ENCODE assay signal across 7 cellular contexts in the genomic region with DNA sequence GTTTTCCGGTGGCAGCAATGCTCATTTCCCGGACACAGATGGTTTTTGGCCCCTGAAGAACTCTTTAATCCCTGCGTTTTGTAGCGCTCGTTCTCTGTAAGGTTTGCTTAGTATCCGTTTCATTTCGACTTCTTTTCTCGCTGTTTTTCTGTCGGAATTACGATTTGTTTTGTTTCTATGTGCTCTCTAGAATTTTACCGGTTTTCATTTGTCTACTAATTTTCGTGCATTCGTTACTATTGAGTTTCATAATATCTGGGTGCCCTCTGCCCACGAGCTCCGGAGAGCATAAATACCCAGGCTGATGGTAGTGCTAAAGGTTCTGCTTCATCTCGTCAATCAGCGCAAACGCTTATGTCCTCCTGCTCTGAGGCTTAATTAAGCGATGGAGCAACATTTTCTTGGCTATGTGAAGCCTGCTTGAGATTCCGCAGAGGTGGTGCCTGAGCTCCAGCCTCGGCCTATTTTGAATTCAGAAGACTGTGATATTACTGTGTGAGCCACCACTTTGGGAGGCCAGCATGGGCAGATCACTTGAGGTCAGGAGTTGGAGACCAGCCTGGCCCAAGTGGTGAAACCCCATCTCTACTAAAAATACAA. TPM values are rescaled to one million over a fixed set of nuclear protein-coding genes. Genes with fewer than 3 reads are reported as not detected.
DNase-seq lines count a peak whose midpoint lies in the region; ATAC-seq and TF ChIP-seq lines count a peak whose summit lies in the region.

No MANE protein-coding gene starts in this region.

- H3K27ac ChIP-seq in HEK293 (ENCODE audit: extremely low read depth, low read depth, low read length): no peak overlapping the region

- DNase-seq in fibroblast of pulmonary artery (ENCODE audit: low read depth) (peak; percentile 46), progenitor cell of endocrine pancreas (ENCODE audit: low spot score, unreplicated experiment) (no peak)

- POLR2A ChIA-PET in HEK293 (lab: Yijun Ruan, JAX): interaction anchor here (2.2 to 2.4 kb wide), 2 partner anchors 12 to 46 kb away, joined by 11 read pairs; no protein-coding TSS in a partner anchor

- H3K4me3 Mint-ChIP-seq in stimulated activated memory B cell treated with anti-CD40 and anti-IgM and Interleukin-4, amounts not matched to agents 10 μg/mL and 1 μg/mL and 100 μg/mL, for 72 hours: peak overlapping the region; percentile 99
- no peak overlapping the region for H3K4me3 Mint-ChIP-seq in progenitor cell of endocrine pancreas (ENCODE audit: low read depth)

- peaks cover 6% of the 10 kb centered on the region for H3K27me3 Mint-ChIP-seq in stimulated activated memory B cell treated with anti-CD40 and anti-IgM and Interleukin-4, amounts not matched to agents 10 μg/mL and 1 μg/mL and 100 μg/mL, for 72 hours
- peaks cover 77% of the 10 kb centered on the region for H3K27me3 Mint-ChIP-seq in progenitor cell of endocrine pancreas

- peaks cover 32% of the 10 kb centered on the region for H3K4me1 Mint-ChIP-seq in stimulated activated memory B cell treated with anti-CD40 and anti-IgM and Interleukin-4, amounts not matched to agents 10 μg/mL and 1 μg/mL and 100 μg/mL, for 72 hours
- peaks cover 5% of the 10 kb centered on the region for H3K4me1 Mint-ChIP-seq in progenitor cell of endocrine pancreas (ENCODE audit: low read depth)

- H3K4me3 ChIP-seq in HEK293 (ENCODE audit: low read depth, low read length): peak overlapping the region; percentile 6; the same call in 1 of the 2 replicates
- H3K4me3 ChIP-seq in WI38 (ENCODE audit: low read depth, low read length): peak overlapping the region; percentile 69
- peak overlapping the region; percentile 80 for H3K4me3 ChIP-seq in fibroblast of pulmonary artery (replicated peaks; ENCODE audit: low read depth, low read length)

- CTCF ChIA-PET in HEK293 (lab: Yijun Ruan, JAX): interaction anchor here (0.7 to 6.5 kb wide), 8 partner anchors 10 to 313 kb away, joined by 3 to 59 read pairs (median 5); no protein-coding TSS in a partner anchor

- H3K36me3 ChIP-seq in HEK293 (ENCODE audit: control insufficient read depth in 2 of 2, insufficient read depth in 1 of 2, low read length in 2 of 2): no peaks in the 10 kb centered on the region

- H3K4me1 ChIP-seq in HEK293 (ENCODE audit: control insufficient read depth, insufficient read depth, low read length): peaks cover 2% of the 10 kb centered on the region; the same call in 1 of the 2 replicates

- no peaks in the 10 kb centered on the region for H3K9me3 ChIP-seq in HEK293 (ENCODE audit: control insufficient read depth, insufficient read depth, low read depth, low read length)

- H3K27ac Mint-ChIP-seq in stimulated activated memory B cell treated with anti-CD40 and anti-IgM and Interleukin-4, amounts not matched to agents 10 μg/mL and 1 μg/mL and 100 μg/mL, for 72 hours: peak overlapping the region; percentile 99
- H3K27ac Mint-ChIP-seq in progenitor cell of endocrine pancreas: no peak overlapping the region

- no peaks in the 10 kb centered on the region for H3K36me3 Mint-ChIP-seq in stimulated activated memory B cell treated with anti-CD40 and anti-IgM and Interleukin-4, amounts not matched to agents 10 μg/mL and 1 μg/mL and 100 μg/mL, for 72 hours
- no peaks in the 10 kb centered on the region for H3K36me3 Mint-ChIP-seq in progenitor cell of endocrine pancreas (ENCODE audit: insufficient read depth)

- no peaks in the 10 kb centered on the region for H3K9me3 Mint-ChIP-seq in stimulated activated memory B cell treated with anti-CD40 and anti-IgM and Interleukin-4, amounts not matched to agents 10 μg/mL and 1 μg/mL and 100 μg/mL, for 72 hours
- no peaks in the 10 kb centered on the region for H3K9me3 Mint-ChIP-seq in progenitor cell of endocrine pancreas (ENCODE audit: low read depth)

- no peak for TF ChIP-seq CTCF in HEK293 (tag by site-specific recombination; IDR thresholded peaks at IDR 0.05)
- no peak for TF ChIP-seq CTCF in WI38 (IDR thresholded peaks at IDR 0.05; ENCODE audit: low read depth, low read length)
- TF ChIP-seq CTCF in fibroblast of pulmonary artery (IDR thresholded peaks at IDR 0.05; ENCODE audit: low read length, missing control alignments): no peak
- no peak for TF ChIP-seq CTCF in progenitor cell of endocrine pancreas (IDR thresholded peaks at IDR 0.05; ENCODE audit: unreplicated experiment)

- no peak for ATAC-seq in stimulated activated memory B cell treated with anti-CD40 and anti-IgM and Interleukin-4, amounts not matched to agents 10 μg/mL and 1 μg/mL and 100 μg/mL, for 72 hours
- ATAC-seq in HG02610 (IDR thresholded peaks at IDR 0.05; ENCODE audit: unreplicated experiment): no peak
- no peak for ATAC-seq in GM19452 (IDR thresholded peaks at IDR 0.05; ENCODE audit: unreplicated experiment)

TF ChIP-seq in HEK293, 187 proteins besides CTCF, POLR2A, EP300 and RAD21 (continues in another document):
- TF ChIP-seq SALL2 (tag by site-specific recombination; IDR thresholded peaks at IDR 0.05; ENCODE audit: borderline replicate concordance): no peak
- no peak for TF ChIP-seq ZNF785 (tag by site-specific recombination; IDR thresholded peaks at IDR 0.05)
- TF ChIP-seq, protein P1, sequence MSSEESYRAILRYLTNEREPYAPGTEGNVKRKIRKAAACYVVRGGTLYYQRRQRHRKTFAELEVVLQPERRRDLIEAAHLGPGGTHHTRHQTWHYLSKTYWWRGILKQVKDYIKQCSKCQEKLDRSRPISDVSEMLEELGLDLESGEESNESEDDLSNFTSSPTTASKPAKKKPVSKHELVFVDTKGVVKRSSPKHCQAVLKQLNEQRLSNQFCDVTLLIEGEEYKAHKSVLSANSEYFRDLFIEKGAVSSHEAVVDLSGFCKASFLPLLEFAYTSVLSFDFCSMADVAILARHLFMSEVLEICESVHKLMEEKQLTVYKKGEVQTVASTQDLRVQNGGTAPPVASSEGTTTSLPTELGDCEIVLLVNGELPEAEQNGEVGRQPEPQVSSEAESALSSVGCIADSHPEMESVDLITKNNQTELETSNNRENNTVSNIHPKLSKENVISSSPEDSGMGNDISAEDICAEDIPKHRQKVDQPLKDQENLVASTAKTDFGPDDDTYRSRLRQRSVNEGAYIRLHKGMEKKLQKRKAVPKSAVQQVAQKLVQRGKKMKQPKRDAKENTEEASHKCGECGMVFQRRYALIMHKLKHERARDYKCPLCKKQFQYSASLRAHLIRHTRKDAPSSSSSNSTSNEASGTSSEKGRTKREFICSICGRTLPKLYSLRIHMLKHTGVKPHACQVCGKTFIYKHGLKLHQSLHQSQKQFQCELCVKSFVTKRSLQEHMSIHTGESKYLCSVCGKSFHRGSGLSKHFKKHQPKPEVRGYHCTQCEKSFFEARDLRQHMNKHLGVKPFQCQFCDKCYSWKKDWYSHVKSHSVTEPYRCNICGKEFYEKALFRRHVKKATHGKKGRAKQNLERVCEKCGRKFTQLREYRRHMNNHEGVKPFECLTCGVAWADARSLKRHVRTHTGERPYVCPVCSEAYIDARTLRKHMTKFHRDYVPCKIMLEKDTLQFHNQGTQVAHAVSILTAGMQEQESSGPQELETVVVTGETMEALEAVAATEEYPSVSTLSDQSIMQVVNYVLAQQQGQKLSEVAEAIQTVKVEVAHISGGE (tag by site-specific recombination; conservative IDR thresholded peaks at IDR 0.05; ENCODE audit: low read depth): 0 out of 2 replicates have a peak, but pooled peaks have one; percentile 8
- TF ChIP-seq, protein P2, sequence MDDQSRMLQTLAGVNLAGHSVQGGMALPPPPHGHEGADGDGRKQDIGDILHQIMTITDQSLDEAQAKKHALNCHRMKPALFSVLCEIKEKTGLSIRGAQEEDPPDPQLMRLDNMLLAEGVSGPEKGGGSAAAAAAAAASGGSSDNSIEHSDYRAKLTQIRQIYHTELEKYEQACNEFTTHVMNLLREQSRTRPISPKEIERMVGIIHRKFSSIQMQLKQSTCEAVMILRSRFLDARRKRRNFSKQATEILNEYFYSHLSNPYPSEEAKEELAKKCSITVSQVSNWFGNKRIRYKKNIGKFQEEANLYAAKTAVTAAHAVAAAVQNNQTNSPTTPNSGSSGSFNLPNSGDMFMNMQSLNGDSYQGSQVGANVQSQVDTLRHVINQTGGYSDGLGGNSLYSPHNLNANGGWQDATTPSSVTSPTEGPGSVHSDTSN (CRISPR knock-in tag; IDR thresholded peaks at IDR 0.05): no peak
- TF ChIP-seq ZBTB17 (tag by site-specific recombination; IDR thresholded peaks at IDR 0.05): peak; percentile 59; the same call in 1 of the 2 replicates
- TF ChIP-seq, protein P3, sequence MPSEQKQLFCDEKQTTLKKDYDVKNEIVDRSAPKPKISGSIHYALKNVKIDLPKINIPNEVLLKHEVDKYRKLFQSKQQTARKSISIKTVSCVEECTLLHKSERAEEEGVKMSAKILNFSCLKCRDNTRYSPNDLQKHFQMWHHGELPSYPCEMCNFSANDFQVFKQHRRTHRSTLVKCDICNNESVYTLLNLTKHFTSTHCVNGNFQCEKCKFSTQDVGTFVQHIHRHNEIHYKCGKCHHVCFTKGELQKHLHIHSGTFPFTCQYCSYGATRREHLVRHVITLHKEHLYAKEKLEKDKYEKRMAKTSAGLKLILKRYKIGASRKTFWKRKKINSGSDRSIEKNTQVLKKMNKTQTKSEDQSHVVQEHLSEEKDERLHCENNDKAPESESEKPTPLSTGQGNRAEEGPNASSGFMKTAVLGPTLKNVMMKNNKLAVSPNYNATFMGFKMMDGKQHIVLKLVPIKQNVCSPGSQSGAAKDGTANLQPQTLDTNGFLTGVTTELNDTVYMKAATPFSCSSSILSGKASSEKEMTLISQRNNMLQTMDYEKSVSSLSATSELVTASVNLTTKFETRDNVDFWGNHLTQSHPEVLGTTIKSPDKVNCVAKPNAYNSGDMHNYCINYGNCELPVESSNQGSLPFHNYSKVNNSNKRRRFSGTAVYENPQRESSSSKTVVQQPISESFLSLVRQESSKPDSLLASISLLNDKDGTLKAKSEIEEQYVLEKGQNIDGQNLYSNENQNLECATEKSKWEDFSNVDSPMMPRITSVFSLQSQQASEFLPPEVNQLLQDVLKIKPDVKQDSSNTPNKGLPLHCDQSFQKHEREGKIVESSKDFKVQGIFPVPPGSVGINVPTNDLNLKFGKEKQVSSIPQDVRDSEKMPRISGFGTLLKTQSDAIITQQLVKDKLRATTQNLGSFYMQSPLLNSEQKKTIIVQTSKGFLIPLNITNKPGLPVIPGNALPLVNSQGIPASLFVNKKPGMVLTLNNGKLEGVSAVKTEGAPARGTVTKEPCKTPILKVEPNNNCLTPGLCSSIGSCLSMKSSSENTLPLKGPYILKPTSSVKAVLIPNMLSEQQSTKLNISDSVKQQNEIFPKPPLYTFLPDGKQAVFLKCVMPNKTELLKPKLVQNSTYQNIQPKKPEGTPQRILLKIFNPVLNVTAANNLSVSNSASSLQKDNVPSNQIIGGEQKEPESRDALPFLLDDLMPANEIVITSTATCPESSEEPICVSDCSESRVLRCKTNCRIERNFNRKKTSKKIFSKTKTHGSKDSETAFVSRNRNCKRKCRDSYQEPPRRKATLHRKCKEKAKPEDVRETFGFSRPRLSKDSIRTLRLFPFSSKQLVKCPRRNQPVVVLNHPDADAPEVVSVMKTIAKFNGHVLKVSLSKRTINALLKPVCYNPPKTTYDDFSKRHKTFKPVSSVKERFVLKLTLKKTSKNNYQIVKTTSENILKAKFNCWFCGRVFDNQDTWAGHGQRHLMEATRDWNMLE (tag by site-specific recombination; conservative IDR thresholded peaks at IDR 0.05; ENCODE audit: low read depth): no peak
- TF ChIP-seq ZNF830 (tag by site-specific recombination; IDR thresholded peaks at IDR 0.05; ENCODE audit: low read depth): no peak

RNA-seq across cellular contexts. Expression of a gene that starts 44.9 kb away (rescaled TPM):
- 0.87 and 0.93 TPM in 2 replicates for total RNA-seq in progenitor cell of endocrine pancreas

Comparison
In these comparisons a context has a peak if more than half of its experiments do, and no peak if none do; other contexts are left out.
1. H3K4me3 ChIP-seq: peak in every context shown above with its lines; median percentile 80 in fibroblast of pulmonary artery; 69 in WI38; 6 in HEK293.